ENCODE assay signal across 13 cellular contexts in the genomic region with DNA sequence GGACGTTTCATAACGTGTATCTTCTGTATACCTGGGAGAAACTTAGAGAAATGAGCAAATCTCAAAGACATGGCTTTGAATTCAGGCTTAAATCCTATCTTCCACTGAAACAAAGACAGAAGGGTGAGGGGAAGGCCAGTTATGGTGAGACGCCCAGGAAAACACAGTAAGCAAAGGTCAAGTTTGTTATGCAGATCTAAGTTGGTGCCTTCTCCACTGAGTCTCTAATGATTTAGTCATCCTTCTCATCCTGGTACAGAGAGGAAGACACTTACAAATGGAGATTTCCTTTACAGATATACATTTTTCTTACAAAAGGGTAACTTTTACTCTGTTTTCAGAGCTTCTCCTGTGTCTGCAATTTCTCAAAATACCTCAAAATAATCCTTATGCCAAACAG.
DNase-seq lines count a peak whose midpoint lies in the region; ATAC-seq and TF ChIP-seq lines count a peak whose summit lies in the region.
"Had no signal": no experiment of that assay in that cellular context is flagged by ENCODE, and none has a peak within 500 bp of the region (broad histone marks: within the 10 kb centered on the region; RNA-seq: fewer than 3 reads in every experiment).

No MANE protein-coding gene starts in this region.

- H3K36me3 ChIP-seq in GM23248 (ENCODE audit: low read depth) (no peaks in the 10 kb centered on the region), neutrophil (no peaks in the 10 kb centered on the region)
- H3K36me3 ChIP-seq: HAP-1 had no signal

- no peak overlapping the region for H3K9ac ChIP-seq in GM23248

- ATAC-seq in sciatic nerve, result no peak
- ATAC-seq: stimulated activated naive B cell treated with anti-CD40 and anti-IgM and Interleukin-4, amounts not matched to agents 10 μg/mL and 1 μg/mL and 100 μg/mL, for 72 hours had no signal

- H3K27me3 ChIP-seq in GM23248 (replicated peaks; ENCODE audit: insufficient read depth) (no peaks in the 10 kb centered on the region), neutrophil (no peaks in the 10 kb centered on the region)

- intact Hi-C loops in sciatic nerve (cut with DNase I), result no loop called here

- peaks cover 44% of the 10 kb centered on the region for H3F3A ChIP-seq in GM23248 (ENCODE audit: insufficient read depth)

- TF ChIP-seq CTCF in chondrocyte (IDR thresholded peaks at IDR 0.05) (no peak), neutrophil (IDR thresholded peaks at IDR 0.05) (no peak)

- 0 out of 2 replicates have a peak overlapping the region, but pooled peaks have one; percentile 2 for H3K27ac ChIP-seq in GM23248
- H3K27ac ChIP-seq in neutrophil, result peak overlapping the region; percentile 98

- no peaks in the 10 kb centered on the region for H3K9me2 ChIP-seq in GM23248 (ENCODE audit: insufficient read depth)

- H3K4me1 Mint-ChIP-seq in chondrocyte (ENCODE audit: low read depth), result peaks cover 54% of the 10 kb centered on the region

- WGBS in GM23248 (ENCODE audit: low coverage in 1 of 2, low lambda C conversion rate in 2 of 2, missing lambda C conversion rate in 2 of 2), 2 experiments, result 67 to 69% methylated on average over 3 of the region's 3 CpGs

- H3K4me3 ChIP-seq in GM23248 (no peak overlapping the region), neutrophil (ENCODE audit: low read depth in 1 of 2, low read length in 1 of 2) (peak overlapping the region; percentile 20 to 52)
- H3K4me3 ChIP-seq: HAP-1 had no signal

- no peak overlapping the region for H2AFZ ChIP-seq in GM23248

- DNase-seq in GM23248 (peak; percentile 47), NCI-H69 (lab: John Stamatoyannopoulos, UW) (peak; percentile 40), chondrocyte (ENCODE audit: low spot score) (no peak), sciatic nerve (ENCODE audit: low spot score) (no peak), NCI-H2081 (lab: John Stamatoyannopoulos, UW) (no peak)
- no peak for DNase-seq in activated effector memory CD4-positive, alpha-beta T cell treated with Interleukin-2 at 50 U/mL for 16 hours
- DNase-seq: activated effector memory CD4-positive, alpha-beta T cell treated with anti-CD3 and anti-CD28 coated beads, Interleukin-2, amount 50 U/mL, for 16 hours; NCI-H2171; occipital lobe; stimulated activated CD4-positive, alpha-beta T cell treated with anti-CD3 and anti-CD28 coated beads, Interleukin-1b, Interleukin-23, amount 100 ng/mL, for 48 hours; stimulated activated naive B cell treated with anti-CD40 and anti-IgM and Interleukin-4, amounts not matched to agents 10 μg/mL and 1 μg/mL and 100 μg/mL, for 72 hours had no signal

- H3K4me1 ChIP-seq in GM23248 (ENCODE audit: insufficient read depth) (peaks cover 66% of the 10 kb centered on the region), neutrophil (ENCODE audit: control insufficient read depth in 1 of 2, insufficient read depth in 1 of 2, low read depth in 1 of 2, low read length in 1 of 2) (peaks cover 74 to 79% of the 10 kb centered on the region in 2 experiments)

- H4K20me1 ChIP-seq in GM23248 (ENCODE audit: insufficient read depth), result no peaks in the 10 kb centered on the region

- peak overlapping the region; percentile 83 for H3K27ac Mint-ChIP-seq in chondrocyte (ENCODE audit: unreplicated experiment)

- H3K36me3 Mint-ChIP-seq in chondrocyte (ENCODE audit: low read depth), result peaks cover 2% of the 10 kb centered on the region

- peak overlapping the region; percentile 84 for H3K4me2 ChIP-seq in GM23248 (ENCODE audit: unreplicated experiment)

- H3K79me2 ChIP-seq in GM23248 (ENCODE audit: insufficient read depth), result no peaks in the 10 kb centered on the region

- no peaks in the 10 kb centered on the region for H3K9me3 Mint-ChIP-seq in chondrocyte (ENCODE audit: low read depth)

- in situ Hi-C loops in GM23248 (cut with MboI), result no loop called here

- H3K4me3 Mint-ChIP-seq in chondrocyte (ENCODE audit: unreplicated experiment), result no peak overlapping the region
- H3K4me3 Mint-ChIP-seq: stimulated activated naive B cell treated with anti-CD40 and anti-IgM and Interleukin-4, amounts not matched to agents 10 μg/mL and 1 μg/mL and 100 μg/mL, for 72 hours had no signal

- no peaks in the 10 kb centered on the region for H3K27me3 Mint-ChIP-seq in chondrocyte (ENCODE audit: low read depth)
- H3K27me3 Mint-ChIP-seq: stimulated activated naive B cell treated with anti-CD40 and anti-IgM and Interleukin-4, amounts not matched to agents 10 μg/mL and 1 μg/mL and 100 μg/mL, for 72 hours had no signal

- H3K9me3 ChIP-seq in GM23248 (ENCODE audit: low read depth), result no peaks in the 10 kb centered on the region
- H3K9me3 ChIP-seq in neutrophil, result no peaks in the 10 kb centered on the region
- H3K9me3 ChIP-seq: HAP-1 had no signal

Comparison
In these comparisons a context has a peak if more than half of its experiments do, and no peak if none do; other contexts are left out.
1. DNase-seq: peak in GM23248 (single experiment) and NCI-H69 (single experiment); none in chondrocyte (single experiment), sciatic nerve (single experiment), NCI-H2081 (0 of 2) and activated effector memory CD4-positive, alpha-beta T cell treated with Interleukin-2 at 50 U/mL for 16 hours (single experiment).